ENCODE assay signal across 21 cellular contexts in the genomic region with DNA sequence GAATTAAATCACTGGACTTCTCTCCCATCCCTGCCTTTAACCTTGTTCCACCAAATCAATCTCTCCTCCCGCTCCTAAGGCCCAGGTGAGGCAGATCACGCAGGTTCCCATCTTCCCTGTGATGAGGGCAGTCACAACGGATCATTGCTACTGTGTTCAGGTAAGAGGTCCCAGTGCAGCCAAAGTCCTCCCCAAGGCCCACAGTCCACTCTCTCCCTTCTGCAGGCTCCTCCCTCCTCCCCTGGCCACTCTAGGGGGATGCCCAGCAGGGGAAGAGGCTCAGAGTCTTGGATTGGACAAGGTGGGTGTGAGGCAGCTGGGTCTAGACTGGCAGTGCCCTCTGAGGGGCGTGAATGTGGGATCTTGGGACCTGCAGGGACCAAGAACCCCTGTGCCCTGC. TPM values are rescaled to one million over a fixed set of nuclear protein-coding genes. Genes with fewer than 3 reads are reported as not detected.
"Had no signal": no experiment of that assay in that cellular context is flagged by ENCODE, and none has a peak within 500 bp of the region (broad histone marks: within the 10 kb centered on the region; RNA-seq: fewer than 3 reads in every experiment).

No MANE protein-coding gene starts in this region.

- DNase-seq: IMR-90, Karpas-422, KG1, MM.1S, NCI-H1092 treated with DMSO at 0.1 percent for 48 hours, NCI-H1436, NCI-H187, NCI-H2029, NCI-H2081 treated with DMSO at 0.1 percent for 48 hours, NCI-H2171, NCI-H226, NCI-H446, NCI-H510A, NCI-H524 treated with DMSO at 0.1 percent for 48 hours, NCI-H69, NCI-H774, RPMI8226, SHP77, SK-N-SH had no signal

- H3K4me2 ChIP-seq: SK-N-SH had no signal

- H3K9me3 ChIP-seq: SK-N-SH had no signal

RNA-seq across cellular contexts. Expression of gene ADGRG3, which starts 2.6 kb away (rescaled TPM):
- total RNA-seq: HT-29, IMR-90, SK-MEL-5 had no signal
- polyA plus RNA-seq: IMR-90, SK-N-SH had no signal

RNA-seq across cellular contexts. Expression of gene DRC7, which starts 29.1 kb away (rescaled TPM):
- total RNA-seq: HT-29, IMR-90, SK-MEL-5 had no signal
- polyA plus RNA-seq: IMR-90 had no signal
